30 cellular contexts compared by ENCODE assay signal in genomic region chr2:63465633-63466032, GRCh38.
DNase-seq lines count a peak whose midpoint lies in the region; ATAC-seq and TF ChIP-seq lines count a peak whose summit lies in the region.
"Had no signal": no experiment of that assay in that cellular context is flagged by ENCODE, and none has a peak within 500 bp of the region (broad histone marks: within the 10 kb centered on the region; RNA-seq: fewer than 3 reads in every experiment).

No MANE protein-coding gene starts in this region.

- no peak overlapping the region for H3K4me3 Mint-ChIP-seq in HFFc6
- no peak overlapping the region for H3K4me3 Mint-ChIP-seq in chondrocyte (ENCODE audit: unreplicated experiment)
- no peak overlapping the region for H3K4me3 Mint-ChIP-seq in activated T-cell treated with anti-CD3 and anti-CD28 coated beads, Interleukin-2, amount 50 U/mL, for 72 hours
- no peak overlapping the region for H3K4me3 Mint-ChIP-seq in T-cell
- H3K4me3 Mint-ChIP-seq: activated CD4-positive, alpha-beta T cell treated with anti-CD3 and anti-CD28 coated beads for 36 hours; activated CD8-positive, alpha-beta T cell treated with anti-CD3 and anti-CD28 coated beads, Interleukin-2, amount 10 ng/mL, durations not matched to agents 7 days and 5 days; endodermal cell; neural progenitor cell had no signal

- no peak for ATAC-seq in activated T-cell treated with anti-CD3 and anti-CD28 coated beads, Interleukin-2, amount 50 U/mL, for 72 hours (replicated peaks in 1 of 2)
- ATAC-seq in HG03025 (IDR thresholded peaks at IDR 0.05; ENCODE audit: low FRiP score, unreplicated experiment) (no peak), T-cell (replicated peaks in 1 of 4) (no peak)
- ATAC-seq: activated CD4-positive, alpha-beta T cell treated with anti-CD3 and anti-CD28 coated beads for 36 hours; activated CD8-positive, alpha-beta T cell treated with anti-CD3 and anti-CD28 coated beads, Interleukin-2, amount 10 ng/mL, durations not matched to agents 7 days and 5 days; activated naive CD4-positive, alpha-beta T cell treated with anti-CD3 and anti-CD28 coated beads, Interleukin-2, amount 50 U/mL, for 72 hours; HepG2; Panc1; right cardiac atrium had no signal

- H3K9me3 Mint-ChIP-seq in HFFc6 = no peaks in the 10 kb centered on the region
- peaks cover 26% of the 10 kb centered on the region for H3K9me3 Mint-ChIP-seq in chondrocyte (ENCODE audit: low read depth)
- peaks cover 8 to 10% of the 10 kb centered on the region in 2 donors for H3K9me3 Mint-ChIP-seq in activated T-cell treated with anti-CD3 and anti-CD28 coated beads, Interleukin-2, amount 50 U/mL, for 72 hours
- H3K9me3 Mint-ChIP-seq in T-cell = peaks cover 17 to 18% (median 17%) of the 10 kb centered on the region in 3 donors

- H3K4me1 Mint-ChIP-seq in HFFc6 (ENCODE audit: low read depth) = peaks cover 7% of the 10 kb centered on the region
- peaks cover 5% of the 10 kb centered on the region for H3K4me1 Mint-ChIP-seq in chondrocyte (ENCODE audit: low read depth)
- no peaks in the 10 kb centered on the region for H3K4me1 Mint-ChIP-seq in activated T-cell treated with anti-CD3 and anti-CD28 coated beads, Interleukin-2, amount 50 U/mL, for 72 hours (ENCODE audit: low read depth)
- H3K4me1 Mint-ChIP-seq in T-cell = no peaks in the 10 kb centered on the region
- H3K4me1 Mint-ChIP-seq: activated CD4-positive, alpha-beta T cell treated with anti-CD3 and anti-CD28 coated beads for 36 hours; endodermal cell; neural progenitor cell had no signal

- peak; percentile 32 for DNase-seq in HFFc6
- DNase-seq in chondrocyte (ENCODE audit: low spot score) = no peak
- peak; percentile 20 for DNase-seq in hepatic stellate cell (ENCODE audit: low spot score)
- DNase-seq in activated T-cell treated with anti-CD3 and anti-CD28 coated beads, Interleukin-2, amount 50 U/mL, for 72 hours = no peak
- DNase-seq in T-cell = no peak
- DNase-seq in activated naive CD4-positive, alpha-beta T cell treated with Interleukin-2 at 50 U/mL for 16 hours = no peak
- DNase-seq: activated CD4-positive, alpha-beta T cell treated with anti-CD3 and anti-CD28 coated beads for 36 hours; activated CD8-positive, alpha-beta T cell treated with anti-CD3 and anti-CD28 coated beads, Interleukin-2, amount 10 ng/mL, durations not matched to agents 7 days and 5 days; aorta; caudate nucleus; dermis blood vessel endothelial cell; endodermal cell; GDM1; left ventricle myocardium inferior; NCI-H1417; NCI-H2029 treated with DMSO at 0.1 percent for 48 hours; NCI-H226; NCI-H526 treated with DMSO at 0.1 percent for 48 hours; posterior cingulate gyrus; right cardiac atrium; SHP77; stimulated activated CD4-positive, alpha-beta T cell treated with anti-CD3 and anti-CD28 coated beads, Interleukin-12 subunit alpha, Interleukin-12 subunit beta, amount 100 ng/mL, for 4 hours; stimulated activated CD4-positive, alpha-beta T cell treated with anti-CD3 and anti-CD28 coated beads, Interleukin-2, amount 100 ng/mL, for 48 hours; T1000; tibial artery had no signal

- H3K27ac Mint-ChIP-seq in HFFc6 = peak overlapping the region; percentile 30
- peak overlapping the region; percentile 8 for H3K27ac Mint-ChIP-seq in chondrocyte (ENCODE audit: unreplicated experiment)
- H3K27ac Mint-ChIP-seq in activated T-cell treated with anti-CD3 and anti-CD28 coated beads, Interleukin-2, amount 50 U/mL, for 72 hours = no peak overlapping the region
- no peak overlapping the region for H3K27ac Mint-ChIP-seq in T-cell
- H3K27ac Mint-ChIP-seq: activated CD4-positive, alpha-beta T cell treated with anti-CD3 and anti-CD28 coated beads for 36 hours; activated CD8-positive, alpha-beta T cell treated with anti-CD3 and anti-CD28 coated beads, Interleukin-2, amount 10 ng/mL, durations not matched to agents 7 days and 5 days; activated naive CD4-positive, alpha-beta T cell treated with anti-CD3 and anti-CD28 coated beads, Interleukin-2, amount 50 U/mL, for 72 hours; endodermal cell; neural progenitor cell had no signal

- POLR2A ChIA-PET in T-cell (lab: Charles Lee) = no interaction called here

- no peaks in the 10 kb centered on the region; the same call in 1 of the 2 replicates for H3K27me3 Mint-ChIP-seq in HFFc6 (ENCODE audit: insufficient read depth)
- no peaks in the 10 kb centered on the region for H3K27me3 Mint-ChIP-seq in chondrocyte (ENCODE audit: low read depth)
- H3K27me3 Mint-ChIP-seq in activated T-cell treated with anti-CD3 and anti-CD28 coated beads, Interleukin-2, amount 50 U/mL, for 72 hours (ENCODE audit: low read depth) = no peaks in the 10 kb centered on the region
- H3K27me3 Mint-ChIP-seq in T-cell = no peaks in the 10 kb centered on the region
- H3K27me3 Mint-ChIP-seq: activated CD4-positive, alpha-beta T cell treated with anti-CD3 and anti-CD28 coated beads for 36 hours had no signal

- CTCF ChIA-PET in T-cell (lab: Charles Lee) = no interaction called here

- peaks cover 36% of the 10 kb centered on the region for H3K36me3 Mint-ChIP-seq in HFFc6 (ENCODE audit: low read depth)
- H3K36me3 Mint-ChIP-seq in chondrocyte (ENCODE audit: low read depth) = peaks cover 35% of the 10 kb centered on the region
- peaks cover 9 to 13% of the 10 kb centered on the region in 2 donors for H3K36me3 Mint-ChIP-seq in activated T-cell treated with anti-CD3 and anti-CD28 coated beads, Interleukin-2, amount 50 U/mL, for 72 hours (ENCODE audit: insufficient read depth in 2 of 2)
- H3K36me3 Mint-ChIP-seq in T-cell = peaks cover 57% of the 10 kb centered on the region

- no peak for TF ChIP-seq CTCF in HFFc6 (IDR thresholded peaks at IDR 0.05)
- TF ChIP-seq CTCF in chondrocyte (IDR thresholded peaks at IDR 0.05) = no peak

Comparison
In these comparisons a context has a peak if more than half of its experiments do, and no peak if none do; other contexts are left out.
1. DNase-seq: peak in HFFc6 (single experiment) and hepatic stellate cell (single experiment); none in chondrocyte (single experiment), activated T-cell treated with anti-CD3 and anti-CD28 coated beads, Interleukin-2, amount 50 U/mL, for 72 hours (0 of 2), T-cell (0 of 34) and activated naive CD4-positive, alpha-beta T cell treated with Interleukin-2 at 50 U/mL for 16 hours (single experiment).
2. H3K27ac Mint-ChIP-seq: peak in HFFc6 (single experiment) and chondrocyte (single experiment); none in activated T-cell treated with anti-CD3 and anti-CD28 coated beads, Interleukin-2, amount 50 U/mL, for 72 hours (single experiment) and T-cell (0 of 2).